Comparison of ENCODE assay signal across 8 cellular contexts in genomic region chr6:53793318-53793975, GRCh38. TPM values are rescaled to one million over a fixed set of nuclear protein-coding genes. Genes with fewer than 3 reads are reported as not detected.
DNase-seq lines count a peak whose midpoint lies in the region; ATAC-seq, FAIRE-seq and TF ChIP-seq lines count a peak whose summit lies in the region.

No MANE protein-coding gene starts in this region.

- intact Hi-C loops in CD4-positive, alpha-beta T cell (cut with DNase I, micrococcal nuclease), result loop anchor here (5.0 to 10.0 kb wide), 7 partner anchors 146 to 1516 kb away; partner anchors contain the start of genes EFHC1 (in 1 of the 2) and GCLC (in 1 of the 2)

- CTCF ChIA-PET in CD4-positive, alpha-beta T cell (lab: Charles Lee), result no interaction called here

- H3K4me3 ChIP-seq in bronchial epithelial cell (ENCODE audit: low read depth, low read length), result peak overlapping the region; percentile 70
- H3K4me3 ChIP-seq in small intestine (ENCODE audit: low read depth in 1 of 2, low read length in 2 of 2), result peak overlapping the region; percentile 29 to 85

- H3K4me3 Mint-ChIP-seq in CD4-positive, alpha-beta T cell, result peak overlapping the region; percentile 97

- peaks cover 34% of the 10 kb centered on the region for H3K4me1 Mint-ChIP-seq in CD4-positive, alpha-beta T cell (ENCODE audit: low read depth)

- ATAC-seq in CD4-positive, alpha-beta T cell (ENCODE audit: poor library complexity), result no peak
- peak; percentile 28 for ATAC-seq in GM21423 (IDR thresholded peaks at IDR 0.05; ENCODE audit: unreplicated experiment)

- peak overlapping the region; percentile 82 for H3K27ac Mint-ChIP-seq in CD4-positive, alpha-beta T cell

- POLR2A ChIA-PET in CD4-positive, alpha-beta T cell (lab: Charles Lee), result interaction anchor here (0.6 to 1.8 kb wide), 4 partner anchors 10 to 249 kb away, joined by 3 to 6 read pairs (median 4); partner anchors contain the start of gene GCLC

- FAIRE-seq in bronchial epithelial cell (lab: Jason Lieb, UNC), result no peak
- FAIRE-seq in small intestine (lab: Jason Lieb, UNC), result no peak

- peaks cover 13% of the 10 kb centered on the region for H3K27me3 ChIP-seq in CD4-positive, alpha-beta T cell (ENCODE audit: control insufficient read depth, insufficient read depth, low read length)
- H3K27me3 ChIP-seq in bronchial epithelial cell (ENCODE audit: control insufficient read depth, insufficient read depth, low read length) (no peaks in the 10 kb centered on the region), small intestine (ENCODE audit: control insufficient read depth in 2 of 2, insufficient read depth in 2 of 2, low read length in 2 of 2) (no peaks in the 10 kb centered on the region)

- H3K9me3 ChIP-seq in CD4-positive, alpha-beta T cell (ENCODE audit: control insufficient read depth, low read length), result peaks cover 4% of the 10 kb centered on the region
- H3K9me3 ChIP-seq in small intestine (ENCODE audit: control insufficient read depth, low read depth), result no peaks in the 10 kb centered on the region

- peaks cover 5% of the 10 kb centered on the region for H3K36me3 Mint-ChIP-seq in CD4-positive, alpha-beta T cell (ENCODE audit: low read depth)

- no peaks in the 10 kb centered on the region for H3K4me1 ChIP-seq in small intestine (ENCODE audit: control insufficient read depth in 2 of 2, insufficient read depth in 1 of 2, low read depth in 1 of 2, low read length in 1 of 2)

- no peak for DNase-seq in CD4-positive, alpha-beta T cell
- DNase-seq in NAMALWA (ENCODE audit: low spot score) (peak; percentile 64), SKM-1 treated with dmso at 0.1 percent for 144 hours (lab: John Stamatoyannopoulos, UW; ENCODE audit: unreplicated experiment) (peak; percentile 72), bronchial epithelial cell (ENCODE audit: low read depth) (peak; percentile 68), iris pigment epithelial cell (ENCODE audit: low read depth) (peak; percentile 54), small intestine (peak; percentile 75), cerebellar nuclear complex (lab: John Stamatoyannopoulos, UW) (no peak)

- TF ChIP-seq CTCF in CD4-positive, alpha-beta T cell (IDR thresholded peaks at IDR 0.05), result no peak
- TF ChIP-seq CTCF in bronchial epithelial cell (IDR thresholded peaks at IDR 0.05; ENCODE audit: insufficient read depth, low read length, severe bottlenecking), result peak; percentile 1

- no peak overlapping the region for H3K27ac ChIP-seq in CD4-positive, alpha-beta T cell (ENCODE audit: low read depth, low read length)
- peak overlapping the region in 1 of 2 donors; percentile 71 for H3K27ac ChIP-seq in small intestine (ENCODE audit: low read depth in 1 of 2, low read length in 1 of 2)

- H3K36me3 ChIP-seq in bronchial epithelial cell (ENCODE audit: control insufficient read depth, insufficient read depth, low read length) (no peaks in the 10 kb centered on the region), small intestine (ENCODE audit: control insufficient read depth in 2 of 2, insufficient read depth in 2 of 2, low read length in 2 of 2) (no peaks in the 10 kb centered on the region)

- H3K27me3 Mint-ChIP-seq in CD4-positive, alpha-beta T cell, result peaks cover 22% of the 10 kb centered on the region

- H3K9me3 Mint-ChIP-seq in CD4-positive, alpha-beta T cell, result peaks cover 4% of the 10 kb centered on the region

- 1 to 2% (median 1%) methylated on average over 16 of the region's 16 CpGs for WGBS in small intestine, 3 donors

RNA-seq across cellular contexts. Expression of gene LRRC1, which starts 1.4 kb away (rescaled TPM):
- 1 to 10 TPM in 1 of 2 experiments, under 1 TPM in 1; 0.78 to 1.1 TPM for total RNA-seq in CD4-positive, alpha-beta T cell
- 19.7 and 22.9 TPM in 2 replicates for total RNA-seq in bronchial epithelial cell
- polyA plus RNA-seq in small intestine, result 10 to 100 TPM; 21.8 to 35.4 (median 35.3) TPM

Comparison
In these comparisons a context has a peak if more than half of its experiments do, and no peak if none do; other contexts are left out.
1. DNase-seq: peak in NAMALWA (single experiment), SKM-1 treated with dmso at 0.1 percent for 144 hours (single experiment), bronchial epithelial cell (single experiment), iris pigment epithelial cell (single experiment) and small intestine (single experiment); none in CD4-positive, alpha-beta T cell (0 of 10) and cerebellar nuclear complex (0 of 2).